In genomic region chr17:28041068-28041843, GRCh38 we compare ENCODE assay signal across 8 cellular contexts. TPM values are rescaled to one million over a fixed set of nuclear protein-coding genes. Genes with fewer than 3 reads are reported as not detected.
DNase-seq lines count a peak whose midpoint lies in the region; ATAC-seq and TF ChIP-seq lines count a peak whose summit lies in the region.

No MANE protein-coding gene starts in this region.

- TF ChIP-seq POLR2A in Peyer's patch (IDR thresholded peaks at IDR 0.05) (peak; percentile 43 to 79), esophagus squamous epithelium (IDR thresholded peaks at IDR 0.05) (peak in 3 of 4 donors; percentile 46 to 91 (median 76))

- H3K36me3 ChIP-seq in DND-41 (ENCODE audit: insufficient read depth, low read length) (peaks cover 6% of the 10 kb centered on the region; the same call in 1 of the 2 replicates), KOPT-K1 (ENCODE audit: insufficient read depth, low read length) (no peaks in the 10 kb centered on the region; the same call in 1 of the 2 replicates), Peyer's patch (no peaks in the 10 kb centered on the region), esophagus squamous epithelium (no peaks in the 10 kb centered on the region)

- H4K20me1 ChIP-seq in DND-41 (ENCODE audit: insufficient read depth, low read length), result no peaks in the 10 kb centered on the region

- peak overlapping the region; percentile 67 for H3K9ac ChIP-seq in DND-41 (ENCODE audit: low read depth, low read length)

- H3K9me3 ChIP-seq in DND-41 (ENCODE audit: insufficient read depth, low read length, severe bottlenecking) (no peaks in the 10 kb centered on the region), KOPT-K1 (ENCODE audit: insufficient read depth, low read length, poor library complexity, severe bottlenecking) (no peaks in the 10 kb centered on the region), Peyer's patch (no peaks in the 10 kb centered on the region), esophagus squamous epithelium (no peaks in the 10 kb centered on the region)

- peak overlapping the region; percentile 64; the same call in 1 of the 2 replicates for H3K27ac ChIP-seq in DND-41 (ENCODE audit: low read length)
- peak overlapping the region; percentile 66 for H3K27ac ChIP-seq in KOPT-K1 (ENCODE audit: low read depth, low read length, poor library complexity, severe bottlenecking)
- peak overlapping the region; percentile 86 to 94 (median 92) for H3K27ac ChIP-seq in Peyer's patch
- peak overlapping the region; percentile 89 to 95 (median 93) for H3K27ac ChIP-seq in esophagus squamous epithelium

- peak overlapping the region; percentile 67 for H3K4me2 ChIP-seq in DND-41 (ENCODE audit: insufficient read depth, low read length)

- H2AFZ ChIP-seq in DND-41 (ENCODE audit: low read depth, low read length), result peak overlapping the region; percentile 89

- H3K4me1 ChIP-seq in DND-41 (ENCODE audit: insufficient read depth, low read length) (peaks cover 44% of the 10 kb centered on the region), Peyer's patch (peaks cover 0 to 35% (median 9%) of the 10 kb centered on the region in 4 donors), esophagus squamous epithelium (peaks cover 5 to 44% (median 10%) of the 10 kb centered on the region in 3 donors)

- TF ChIP-seq CTCF in DND-41 (IDR thresholded peaks at IDR 0.05; ENCODE audit: borderline replicate concordance, extremely low read depth, low read length, poor library complexity, severe bottlenecking) (no peak), Peyer's patch (IDR thresholded peaks at IDR 0.05) (no peak), esophagus squamous epithelium (IDR thresholded peaks at IDR 0.05) (no peak)

- H3K27me3 ChIP-seq in DND-41 (ENCODE audit: insufficient read depth, low read length, poor library complexity) (no peaks in the 10 kb centered on the region), Peyer's patch (no peaks in the 10 kb centered on the region), esophagus squamous epithelium (no peaks in the 10 kb centered on the region)

- intact Hi-C loops in esophagus squamous epithelium (cut with DNase I), result no loop called here

- WGBS in esophagus squamous epithelium, 2 donors, result 2 to 3% methylated on average over 15 to 16 of the region's 43 CpGs

- ATAC-seq in DND-41 (ENCODE audit: insufficient read depth, low read depth), result peak; percentile 94
- ATAC-seq in GM21825 (IDR thresholded peaks at IDR 0.05; ENCODE audit: unreplicated experiment), result peak; percentile 84

- DNase-seq in DND-41 (peak; percentile 100), Peyer's patch (peak; percentile 99 to 100 (median 100)), activated T-helper 1 cell treated with Interleukin-2 at 50 U/mL for 16 hours (ENCODE audit: low read depth) (peak; percentile 99), esophagus squamous epithelium (lab: John Stamatoyannopoulos, UW) (peak; percentile 97), myocyte (ENCODE audit: low read depth) (peak; percentile 100)
- DNase-seq in stimulated activated CD8-positive, alpha-beta memory T cell treated with anti-CD3 and anti-CD28 coated beads, Interleukin-7, amount 100 ng/mL, for 4 hours (ENCODE audit: low read depth in 2 of 2), result peak; percentile 99

- H3K79me2 ChIP-seq in DND-41 (ENCODE audit: insufficient read depth, low read length), result peaks cover 40% of the 10 kb centered on the region

- H3K4me3 ChIP-seq in DND-41 (ENCODE audit: low read depth in 1 of 2, low read length in 2 of 2) (peak overlapping the region; percentile 76 to 89; a peak in 3 of 4 replicates), Peyer's patch (peak overlapping the region; percentile 78 to 94 (median 90)), esophagus squamous epithelium (peak overlapping the region; percentile 96 to 98 (median 98))

RNA-seq across cellular contexts. Expression of gene NLK, which starts 1.2 kb away (rescaled TPM):
- total RNA-seq in Peyer's patch, result 10 to 100 TPM; 20.5 to 45.4 (median 27.1) TPM
- 10 to 100 TPM in 2 of 4 donors, 1 to 10 TPM in 2; 7.5 to 14.0 (median 11.4) TPM for total RNA-seq in esophagus squamous epithelium
- total RNA-seq in myocyte, result 12.5 and 20.8 TPM in 2 replicates
- polyA plus RNA-seq in myocyte (2012), result 7.7 TPM

Comparison
In these comparisons a context has a peak if more than half of its experiments do, and no peak if none do; other contexts are left out.
1. Peak in every context shown above with its lines: DNase-seq, ATAC-seq, H3K4me3 ChIP-seq and H3K27ac ChIP-seq.